In the genomic region with DNA sequence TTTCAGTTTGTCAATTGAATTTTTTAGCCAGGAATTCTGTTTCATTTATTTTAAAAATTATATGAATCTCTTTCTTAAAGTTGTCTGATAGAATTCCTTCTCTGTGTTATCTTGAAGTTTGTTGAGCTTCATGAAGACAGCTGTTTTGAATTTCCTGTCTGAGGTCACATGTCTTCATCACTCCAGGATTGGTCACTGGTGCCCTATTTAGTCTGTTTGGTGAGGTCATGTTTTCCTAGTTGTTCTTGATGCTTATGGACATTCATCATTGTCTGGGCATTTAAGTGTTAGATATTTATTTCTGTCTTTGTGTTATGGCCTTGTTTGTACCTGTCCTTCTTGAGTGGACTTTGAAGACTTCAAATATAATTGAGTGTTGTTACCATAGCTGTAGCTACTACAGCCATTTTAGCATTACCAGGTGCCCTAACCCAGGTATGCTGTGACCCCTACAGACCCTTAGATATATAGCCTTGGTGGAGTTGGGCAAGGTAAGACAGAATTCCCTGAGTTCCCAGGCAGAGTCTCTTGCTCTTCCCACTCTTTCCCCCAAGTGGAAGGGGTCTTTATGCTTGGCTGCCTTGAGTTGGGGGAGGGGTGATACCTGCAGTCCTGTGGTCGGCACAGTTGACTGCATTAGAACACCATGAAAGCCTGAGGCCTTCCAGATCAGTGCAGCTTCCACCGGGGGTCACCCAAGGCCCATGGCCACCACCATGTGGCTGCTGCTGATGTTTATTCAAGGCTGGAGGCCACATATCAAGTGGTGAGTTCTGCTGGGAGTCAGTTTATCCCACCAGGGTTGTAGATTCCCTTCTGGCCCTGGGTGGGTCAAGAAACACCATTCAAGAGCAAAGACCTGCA, we compare ENCODE assay signal across 11 cellular contexts.
DNase-seq lines count a peak whose midpoint lies in the region; ATAC-seq and TF ChIP-seq lines count a peak whose summit lies in the region.
"Had no signal": no experiment of that assay in that cellular context is flagged by ENCODE, and none has a peak within 500 bp of the region (broad histone marks: within the 10 kb centered on the region; RNA-seq: fewer than 3 reads in every experiment).

No MANE protein-coding gene starts in this region.

- no peak overlapping the region for H2BK5ac ChIP-seq in IMR-90 (ENCODE audit: low read depth, low read length, poor library complexity, severe bottlenecking)

- in situ Hi-C loops in Caki2 (cut with HindIII; ENCODE audit: low pct_unique_long_range_greater_than_20kb, low sequenced_read_pairs) (no loop called here), IMR-90 (cut with MboI; ENCODE audit: low sequenced_read_pairs) (loop anchor here (5.0 kb wide), 1 partner anchor 258 kb away; no protein-coding TSS in a partner anchor), brain microvascular endothelial cell (cut with HindIII; ENCODE audit: low pct_ligation_motif_present, low sequenced_read_pairs) (no loop called here)

- no peak overlapping the region for H4K8ac ChIP-seq in IMR-90 (ENCODE audit: low read depth in 2 of 2, low read length in 2 of 2)

- no peak overlapping the region for H3K27ac ChIP-seq in IMR-90 (ENCODE audit: insufficient read depth, low read length)
- H3K27ac ChIP-seq in brain microvascular endothelial cell: peak overlapping the region; percentile 35

- no CpG with 5 or more reads among the region's 2 CpGs for WGBS in IMR-90 (ENCODE audit: extremely low coverage in 2 of 2, insufficient read length in 1 of 2), 2 experiments

- no peaks in the 10 kb centered on the region for H4K20me1 ChIP-seq in IMR-90 (ENCODE audit: insufficient read depth, low read length)

- H2BK15ac ChIP-seq in IMR-90 (ENCODE audit: low read depth, low read length): no peak overlapping the region

- H3K56ac ChIP-seq in IMR-90 (ENCODE audit: extremely low read depth, insufficient read depth, low read length): no peak overlapping the region

- H2AFZ ChIP-seq in IMR-90 (replicated peaks; ENCODE audit: low read length, poor library complexity): no peak overlapping the region

- H3K36me3 ChIP-seq in IMR-90 (ENCODE audit: control insufficient read depth, insufficient read depth, low read length) (peaks cover 2% of the 10 kb centered on the region; the same call in 1 of the 2 replicates), brain microvascular endothelial cell (replicated peaks) (no peaks in the 10 kb centered on the region), kidney epithelial cell (ENCODE audit: control insufficient read depth, insufficient read depth, low read length) (no peaks in the 10 kb centered on the region)

- H3K14ac ChIP-seq in IMR-90 (replicated peaks; ENCODE audit: low read depth, low read length): no peak overlapping the region

- no peak overlapping the region for H3K9ac ChIP-seq in IMR-90 (ENCODE audit: low read depth, low read length)

- H4K91ac ChIP-seq in IMR-90 (ENCODE audit: insufficient read depth, low read depth, low read length): no peak overlapping the region

- intact Hi-C loops in IMR-90 (cut with micrococcal nuclease): loop anchor here (1.0 kb wide), 1 partner anchor 262 kb away; no protein-coding TSS in a partner anchor

- no peaks in the 10 kb centered on the region for H3K9me1 ChIP-seq in IMR-90 (ENCODE audit: insufficient read depth, low read length)

- peak; percentile 35; the same call in 1 of the 2 replicates for TF ChIP-seq CTCF in IMR-90 (conservative IDR thresholded peaks at IDR 0.05; ENCODE audit: low read depth, low read length)
- peak; percentile 54 for TF ChIP-seq CTCF in brain microvascular endothelial cell (IDR thresholded peaks at IDR 0.05; ENCODE audit: low read depth, low read length, missing control alignments)
- TF ChIP-seq CTCF in kidney epithelial cell (IDR thresholded peaks at IDR 0.05; ENCODE audit: insufficient read depth, low read length, poor library complexity, severe bottlenecking): peak; percentile 53

- H2AK5ac ChIP-seq in IMR-90 (ENCODE audit: low read depth, low read length): no peak overlapping the region

- H3K9me3 ChIP-seq in IMR-90 (ENCODE audit: control insufficient read depth, insufficient read depth, low read length): no peaks in the 10 kb centered on the region

- H2BK20ac ChIP-seq in IMR-90 (ENCODE audit: low read depth, low read length): no peak overlapping the region

- peak; percentile 40 for ATAC-seq in IMR-90 (ENCODE audit: low read depth)
- ATAC-seq: activated naive CD4-positive, alpha-beta T cell treated with anti-CD3 and anti-CD28 coated beads, Interleukin-2, amount 50 U/mL, for 72 hours had no signal

- no peak overlapping the region for H3K18ac ChIP-seq in IMR-90 (ENCODE audit: low read depth, low read length)

- no peak for TF ChIP-seq POLR2A in IMR-90 (IDR thresholded peaks at IDR 0.05; ENCODE audit: low read depth, low read length)

- H3K27me3 ChIP-seq in IMR-90 (ENCODE audit: control insufficient read depth, insufficient read depth, low read length) (no peaks in the 10 kb centered on the region), brain microvascular endothelial cell (replicated peaks) (no peaks in the 10 kb centered on the region), kidney epithelial cell (ENCODE audit: control insufficient read depth, insufficient read depth, low read length) (no peaks in the 10 kb centered on the region)

- no peak overlapping the region for H4K5ac ChIP-seq in IMR-90 (ENCODE audit: low read depth, low read length)

- no peak overlapping the region for H2BK120ac ChIP-seq in IMR-90 (ENCODE audit: low read depth, low read length)

- no peak overlapping the region for H3K23ac ChIP-seq in IMR-90 (ENCODE audit: low read depth, low read length)

- no peak overlapping the region for H2AK9ac ChIP-seq in IMR-90 (replicated peaks; ENCODE audit: low read depth, low read length, poor library complexity)

- DNase-seq in Caki2 (ENCODE audit: low read depth) (peak; percentile 6), IMR-90 (peak; percentile 66), brain microvascular endothelial cell (peak; percentile 67), kidney epithelial cell (ENCODE audit: low read depth) (no peak), T-helper 9 cell (no peak), NCI-H187 (lab: John Stamatoyannopoulos, UW) (no peak)
- no peak for DNase-seq in activated CD4-positive, CD25-positive, alpha-beta regulatory T cell treated with anti-CD3 and anti-CD28 coated beads, Interleukin-2, amount 50 U/mL, for 72 hours
- no peak for DNase-seq in activated naive CD4-positive, alpha-beta T cell treated with anti-CD3 and anti-CD28 coated beads, Interleukin-2, amount 50 U/mL, for 16 hours
- DNase-seq: COR-L47, NCI-H1436 treated with DMSO at 0.1 percent for 48 hours had no signal

- dilution Hi-C loops in IMR-90 (cut with HindIII; ENCODE audit: low sequenced_read_pairs, unreplicated experiment): no loop called here

- no peak overlapping the region for H3K4me2 ChIP-seq in IMR-90 (ENCODE audit: low read depth, low read length)

- CTCF ChIA-PET in IMR-90 (lab: Yijun Ruan, JAX): no interaction called here

- no peak overlapping the region for H3K4ac ChIP-seq in IMR-90 (ENCODE audit: low read depth, low read length)

- no peaks in the 10 kb centered on the region for H3K79me1 ChIP-seq in IMR-90 (ENCODE audit: low read depth in 1 of 2, low read length in 2 of 2)

- POLR2A ChIA-PET in IMR-90 (lab: Charles Lee; ENCODE audit: unreplicated experiment): no interaction called here

- no peak overlapping the region for H3K4me3 ChIP-seq in IMR-90 (ENCODE audit: insufficient read depth, low read depth, low read length)
- no peak overlapping the region for H3K4me3 ChIP-seq in brain microvascular endothelial cell (ENCODE audit: low read depth, low read length)
- H3K4me3 ChIP-seq in kidney epithelial cell (ENCODE audit: low read depth, low read length): no peak overlapping the region

- no peaks in the 10 kb centered on the region for H3K4me1 ChIP-seq in IMR-90 (ENCODE audit: control insufficient read depth, insufficient read depth, low read length)

- TF ChIP-seq RAD21 in IMR-90 (IDR thresholded peaks at IDR 0.05; ENCODE audit: low read length): peak; percentile 55

- BruUV-seq in IMR-90 (replicated peaks; lab: Mats Ljungman, UMichigan): no TSS peak

TF ChIP-seq in IMR-90, 13 proteins besides CTCF, POLR2A, EP300 and RAD21:
- TF ChIP-seq USF2 (IDR thresholded peaks at IDR 0.05; ENCODE audit: low read depth, low read length) (peak; percentile 32; the same call in 1 of the 2 replicates), FOS (IDR thresholded peaks at IDR 0.05; ENCODE audit: low read depth, low read length) (no peak)

Comparison
In these comparisons a context has a peak if more than half of its experiments do, and no peak if none do; other contexts are left out.
1. DNase-seq: peak in Caki2 (single experiment), IMR-90 (single experiment) and brain microvascular endothelial cell (single experiment); none in kidney epithelial cell (single experiment), T-helper 9 cell (single experiment), NCI-H187 (0 of 2), activated CD4-positive, CD25-positive, alpha-beta regulatory T cell treated with anti-CD3 and anti-CD28 coated beads, Interleukin-2, amount 50 U/mL, for 72 hours (single experiment) and activated naive CD4-positive, alpha-beta T cell treated with anti-CD3 and anti-CD28 coated beads, Interleukin-2, amount 50 U/mL, for 16 hours (single experiment).
2. Peak in every context shown above with its lines, with median percentiles within 50 percentile points of each other: CTCF ChIP-seq.